In genomic region chr17:61635913-61636432, GRCh38 we compare ENCODE assay signal across 8 cellular contexts. TPM values are rescaled to one million over a fixed set of nuclear protein-coding genes. Genes with fewer than 3 reads are reported as not detected.
DNase-seq lines count a peak whose midpoint lies in the region; ATAC-seq and TF ChIP-seq lines count a peak whose summit lies in the region.

No MANE protein-coding gene starts in this region.

- DNase-seq in DMS114 treated with DMSO at 0.1 percent for 48 hours (lab: John Stamatoyannopoulos, UW; ENCODE audit: unreplicated experiment), result peak; percentile 56
- peak; percentile 61 for DNase-seq in Jurkat, Clone E6-1 (ENCODE audit: low read depth, low spot score)
- DNase-seq in PC-9, result peak; percentile 36 to 43
- DNase-seq in activated effector memory CD4-positive, alpha-beta T cell treated with Interleukin-2 at 50 U/mL for 16 hours, result peak; percentile 2
- DNase-seq in iPS-NIHi11 (ENCODE audit: low spot score), result peak; percentile 24
- peak; percentile 4 to 39 (median 5) for DNase-seq in stimulated activated CD4-positive, alpha-beta T cell treated with anti-CD3 and anti-CD28 coated beads, TNF-alpha, amount 100 ng/mL, for 24 hours (ENCODE audit: low read depth in 3 of 3)

- no peaks in the 10 kb centered on the region for H3K9me2 ChIP-seq in PC-9 (ENCODE audit: insufficient read depth)

- H3K27ac ChIP-seq in PC-9, result no peak overlapping the region

- POLR2A ChIA-PET in PC-9 (lab: Charles Lee; ENCODE audit: unreplicated experiment), result interaction anchor here (0.5 kb wide), 1 partner anchor 900 kb away, joined by 3 read pairs; no protein-coding TSS in a partner anchor

- H3K36me3 ChIP-seq in PC-9 (ENCODE audit: low read depth), result no peaks in the 10 kb centered on the region

- H3K9me3 ChIP-seq in PC-9 (ENCODE audit: insufficient read depth, low read depth), result no peaks in the 10 kb centered on the region

- H3K79me2 ChIP-seq in PC-9 (ENCODE audit: low read depth), result no peaks in the 10 kb centered on the region

- CTCF ChIA-PET in PC-9 (lab: Charles Lee), result interaction anchor here (0.6 to 1.6 kb wide), 6 partner anchors 52 to 477 kb away, joined by 3 to 19 read pairs (median 6); no protein-coding TSS in a partner anchor

- H3K4me1 ChIP-seq in PC-9 (replicated peaks; ENCODE audit: insufficient read depth), result no peaks in the 10 kb centered on the region

- BruUV-seq in PC-9 (replicated peaks; lab: Mats Ljungman, UMichigan), result no TSS peak

- H3K4me3 ChIP-seq in Jurkat, Clone E6-1 (ENCODE audit: low read length), result no peak overlapping the region
- H3K4me3 ChIP-seq in PC-9, result no peak overlapping the region

- no peaks in the 10 kb centered on the region for H4K20me1 ChIP-seq in PC-9 (ENCODE audit: insufficient read depth)

- H3F3A ChIP-seq in PC-9 (ENCODE audit: insufficient read depth, low read depth), result no peaks in the 10 kb centered on the region; the same call in 1 of the 2 replicates

- TF ChIP-seq CTCF in PC-9 (conservative IDR thresholded peaks at IDR 0.05), result peak; percentile 90

- intact Hi-C loops in PC-9 (cut with micrococcal nuclease; ENCODE audit: unreplicated experiment), result loop anchor here (1.0 to 5.0 kb wide), 5 partner anchors 197 to 473 kb away; partner anchors contain the start of gene MED13

- no peaks in the 10 kb centered on the region for H3K27me3 ChIP-seq in PC-9 (ENCODE audit: insufficient read depth, low read depth)

- H3K4me2 ChIP-seq in PC-9, result no peak overlapping the region

- H2AFZ ChIP-seq in PC-9, result no peak overlapping the region

- no peak for ATAC-seq in HG02642 (IDR thresholded peaks at IDR 0.05; ENCODE audit: poor library complexity, unreplicated experiment)
- ATAC-seq in GM18873 (IDR thresholded peaks at IDR 0.05; ENCODE audit: low FRiP score, unreplicated experiment), result no peak

RNA-seq across cellular contexts. Expression of gene NACA2, which starts 45.0 kb away (rescaled TPM):
- 8.3 TPM for polyA plus RNA-seq in Jurkat, Clone E6-1 (2012; ENCODE audit: insufficient read depth, insufficient read length)
- not detected in 2 replicates for total RNA-seq in PC-9 (2021)

Comparison
In these comparisons a context has a peak if more than half of its experiments do, and no peak if none do; other contexts are left out.
1. DNase-seq: peak in every context shown above with its lines; median percentile 61 in Jurkat, Clone E6-1; 56 in DMS114 treated with DMSO at 0.1 percent for 48 hours; 40 in PC-9; 24 in iPS-NIHi11; 5 in stimulated activated CD4-positive, alpha-beta T cell treated with anti-CD3 and anti-CD28 coated beads, TNF-alpha, amount 100 ng/mL, for 24 hours; 2 in activated effector memory CD4-positive, alpha-beta T cell treated with Interleukin-2 at 50 U/mL for 16 hours.